27 cellular contexts compared by ENCODE assay signal in the genomic region with DNA sequence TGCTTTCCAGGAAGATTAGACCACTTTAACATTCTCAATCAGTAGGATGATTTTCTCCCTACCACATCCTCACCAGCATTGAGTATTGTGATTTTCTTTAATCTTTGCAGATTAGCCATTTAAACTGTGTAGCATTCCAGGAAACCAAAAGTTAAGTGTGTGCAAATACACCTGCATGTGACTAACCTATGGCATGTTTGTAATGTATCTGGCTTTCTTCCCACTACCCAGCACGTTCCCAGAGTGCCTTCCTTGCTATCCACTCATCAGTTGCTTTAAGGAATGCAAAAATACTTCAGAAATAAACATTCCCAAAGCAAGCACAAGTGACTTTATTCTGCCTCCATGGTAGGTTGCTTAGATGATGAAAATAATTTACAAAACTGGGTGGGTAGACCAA.
A peak's percentile ranks its signal among the peaks of the same experiment; 100 is the strongest.
DNase-seq lines count a peak whose midpoint lies in the region; ATAC-seq, FAIRE-seq and TF ChIP-seq lines count a peak whose summit lies in the region.
"Had no signal": no experiment of that assay in that cellular context is flagged by ENCODE, and none has a peak within 500 bp of the region (broad histone marks: within the 10 kb centered on the region; RNA-seq: fewer than 3 reads in every experiment).

No MANE protein-coding gene starts in this region.

- peaks cover 54% of the 10 kb centered on the region for H3K4me1 Mint-ChIP-seq in HFFc6 (ENCODE audit: low read depth)
- H3K4me1 Mint-ChIP-seq in effector memory CD8-positive, alpha-beta T cell (ENCODE audit: low read depth in 2 of 2) = no peaks in the 10 kb centered on the region
- H3K4me1 Mint-ChIP-seq: activated CD4-positive, alpha-beta T cell treated with anti-CD3 and anti-CD28 coated beads for 36 hours; B cell; GM23338; stimulated activated effector memory CD8-positive, alpha-beta T cell treated with anti-CD3 and anti-CD28 coated beads, Interleukin-12 subunit alpha, Interleukin-12 subunit beta, amount 100 ng/mL, for 72 hours had no signal

- H3K9me3 ChIP-seq in adipocyte (ENCODE audit: control insufficient read depth, low read length) = no peaks in the 10 kb centered on the region
- H3K9me3 ChIP-seq: mucosa of descending colon, pancreas, right atrium auricular region, suprapubic skin had no signal

- H3K27ac Mint-ChIP-seq in HFFc6 = peak overlapping the region; percentile 30; the same call in 1 of the 2 replicates
- H3K27ac Mint-ChIP-seq in effector memory CD8-positive, alpha-beta T cell = no peak overlapping the region
- H3K27ac Mint-ChIP-seq: activated CD4-positive, alpha-beta T cell treated with anti-CD3 and anti-CD28 coated beads for 36 hours; activated T-cell treated with anti-CD3 and anti-CD28 coated beads, Interleukin-2, amount 50 U/mL, for 24 hours; B cell; GM23338; stimulated activated effector memory CD8-positive, alpha-beta T cell treated with anti-CD3 and anti-CD28 coated beads, Interleukin-12 subunit alpha, Interleukin-12 subunit beta, amount 100 ng/mL, for 72 hours had no signal

- no peak overlapping the region for H3K4me3 Mint-ChIP-seq in HFFc6
- H3K4me3 Mint-ChIP-seq in effector memory CD8-positive, alpha-beta T cell = no peak overlapping the region
- H3K4me3 Mint-ChIP-seq: activated CD4-positive, alpha-beta T cell treated with anti-CD3 and anti-CD28 coated beads for 36 hours; activated T-cell treated with anti-CD3 and anti-CD28 coated beads, Interleukin-2, amount 50 U/mL, for 24 hours; B cell; GM23338; stimulated activated effector memory CD8-positive, alpha-beta T cell treated with anti-CD3 and anti-CD28 coated beads, Interleukin-12 subunit alpha, Interleukin-12 subunit beta, amount 100 ng/mL, for 72 hours had no signal

- H3K4me3 ChIP-seq in adipocyte (ENCODE audit: low read length) = no peak overlapping the region
- H3K4me3 ChIP-seq: GM23338, heart right ventricle, mucosa of descending colon, pancreas, right atrium auricular region, suprapubic skin had no signal

- peak; percentile 52 for DNase-seq in HFFc6
- DNase-seq in adipocyte (ENCODE audit: low read depth) = peak; percentile 15
- peak; percentile 56 to 69 for DNase-seq in foreskin keratinocyte
- DNase-seq in urothelium cell line (ENCODE audit: low spot score) = peak; percentile 14
- no peak for DNase-seq in effector memory CD8-positive, alpha-beta T cell
- DNase-seq in COLO829 (ENCODE audit: low spot score) = no peak
- DNase-seq: activated CD4-positive, alpha-beta T cell treated with anti-CD3 and anti-CD28 coated beads for 36 hours; activated naive CD4-positive, alpha-beta T cell; activated T-cell treated with anti-CD3 and anti-CD28 coated beads, Interleukin-2, amount 50 U/mL, for 24 hours; amniotic stem cell; central memory CD4-positive, alpha-beta T cell; GF-D8; heart right ventricle; left ventricle myocardium superior; mucosa of descending colon; MV-4-11; NCI-H2171; NCI-H524 treated with DMSO at 0.1 percent for 48 hours; pancreas had no signal

- peaks cover 5% of the 10 kb centered on the region for H3K27me3 Mint-ChIP-seq in HFFc6 (ENCODE audit: insufficient read depth)
- H3K27me3 Mint-ChIP-seq in effector memory CD8-positive, alpha-beta T cell = no peaks in the 10 kb centered on the region
- H3K27me3 Mint-ChIP-seq: activated CD4-positive, alpha-beta T cell treated with anti-CD3 and anti-CD28 coated beads for 36 hours; activated T-cell treated with anti-CD3 and anti-CD28 coated beads, Interleukin-2, amount 50 U/mL, for 24 hours; B cell had no signal

- H3K9me3 Mint-ChIP-seq in HFFc6 = peaks cover 10% of the 10 kb centered on the region; the same call in 1 of the 2 replicates
- H3K9me3 Mint-ChIP-seq in effector memory CD8-positive, alpha-beta T cell = no peaks in the 10 kb centered on the region
- H3K9me3 Mint-ChIP-seq: stimulated activated effector memory CD8-positive, alpha-beta T cell treated with anti-CD3 and anti-CD28 coated beads, Interleukin-12 subunit alpha, Interleukin-12 subunit beta, amount 100 ng/mL, for 72 hours had no signal

- H3K27ac ChIP-seq in foreskin keratinocyte = no peak overlapping the region
- H3K27ac ChIP-seq: heart right ventricle, KMS-11, pancreas, right atrium auricular region, suprapubic skin had no signal

- H3K36me3 Mint-ChIP-seq in HFFc6 (ENCODE audit: low read depth) = peaks cover 62% of the 10 kb centered on the region
- H3K36me3 Mint-ChIP-seq in effector memory CD8-positive, alpha-beta T cell (ENCODE audit: insufficient read depth) = peaks cover 49% of the 10 kb centered on the region

- H3K27me3 ChIP-seq in adipocyte (replicated peaks; ENCODE audit: control insufficient read depth, insufficient read depth, low read length) = no peaks in the 10 kb centered on the region
- H3K27me3 ChIP-seq in foreskin keratinocyte = no peaks in the 10 kb centered on the region
- H3K27me3 ChIP-seq: heart right ventricle, pancreas, right atrium auricular region, suprapubic skin had no signal

- no peak overlapping the region for H3K9ac ChIP-seq in adipocyte (ENCODE audit: low read length)
- H3K9ac ChIP-seq: KMS-11 had no signal

- H3K4me1 ChIP-seq in adipocyte (ENCODE audit: control insufficient read depth, insufficient read depth, low read length) (peaks cover 20% of the 10 kb centered on the region), foreskin keratinocyte (peaks cover 3% of the 10 kb centered on the region)
- H3K4me1 ChIP-seq: heart right ventricle, pancreas, suprapubic skin had no signal

- H3K36me3 ChIP-seq in adipocyte (ENCODE audit: control insufficient read depth, insufficient read depth, low read length, severe bottlenecking) = peaks cover 21% of the 10 kb centered on the region

- no peak for FAIRE-seq in urothelium cell line (lab: Jason Lieb, UNC)
- FAIRE-seq: pancreas, RCC 7860 had no signal

- ATAC-seq in foreskin keratinocyte (peak; percentile 52), GM21723 (IDR thresholded peaks at IDR 0.05; ENCODE audit: unreplicated experiment) (no peak)
- ATAC-seq in effector memory CD8-positive, alpha-beta T cell (replicated peaks) = no peak
- ATAC-seq: activated CD4-positive, alpha-beta T cell treated with anti-CD3 and anti-CD28 coated beads for 36 hours; GM23338; heart right ventricle; left ventricle myocardium superior; mucosa of descending colon; pancreas; stimulated activated effector memory CD8-positive, alpha-beta T cell treated with anti-CD3 and anti-CD28 coated beads, Interleukin-12 subunit alpha, Interleukin-12 subunit beta, amount 100 ng/mL, for 72 hours had no signal

- no peak for TF ChIP-seq CTCF in HFFc6 (IDR thresholded peaks at IDR 0.05)
- TF ChIP-seq CTCF in foreskin keratinocyte (conservative IDR thresholded peaks at IDR 0.05) = no peak

Comparison
In these comparisons a context has a peak if more than half of its experiments do, and no peak if none do; other contexts are left out.
1. DNase-seq: peak in HFFc6 (single experiment), adipocyte (single experiment), foreskin keratinocyte (2 of 2) and urothelium cell line (single experiment); none in effector memory CD8-positive, alpha-beta T cell (0 of 3) and COLO829 (single experiment).